In the genomic region with DNA sequence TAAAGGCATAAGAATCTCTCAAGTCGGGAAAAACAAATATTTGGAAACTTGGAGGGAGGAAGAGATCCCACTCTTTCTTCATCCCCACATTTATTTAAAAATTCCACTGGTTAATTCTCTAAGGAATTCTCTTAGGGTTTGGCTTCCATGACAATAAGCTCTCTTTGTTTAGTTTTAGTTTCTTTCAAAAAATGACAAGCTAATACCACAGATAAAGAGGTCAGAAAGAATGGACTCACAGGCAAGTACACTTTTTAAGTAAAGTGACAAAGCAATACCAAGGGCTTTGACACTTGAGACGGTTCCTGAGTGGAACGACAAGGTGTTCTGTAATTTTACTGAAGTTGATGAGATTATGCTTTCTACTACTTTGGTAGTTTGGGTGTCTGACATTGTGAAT, we compare ENCODE assay signal across 8 cellular contexts.
"Had no signal": no experiment of that assay in that cellular context is flagged by ENCODE, and none has a peak within 500 bp of the region (broad histone marks: within the 10 kb centered on the region; RNA-seq: fewer than 3 reads in every experiment).

No MANE protein-coding gene starts in this region.

- H3K4me2 ChIP-seq: GM23338 had no signal

- H3K4me3 Mint-ChIP-seq: GM23338, H9, HFFc6 had no signal

- H3K9ac ChIP-seq: GM23248 had no signal

- H3K27ac ChIP-seq: GM23248 had no signal

- DNase-seq: GM23248, GOT3, H7, H9, HCEC 1CT, HFFc6 had no signal

- H3K9me3 Mint-ChIP-seq: H9 had no signal

- H3K27ac Mint-ChIP-seq: GM23338, H9, HFFc6 had no signal

- H2AFZ ChIP-seq: GM23248, GM23338 had no signal

- H3K4me1 Mint-ChIP-seq: GM23338 had no signal

- H3K4me3 ChIP-seq: GM23248, GM23338 had no signal

- ATAC-seq: GM23338, HCT116 had no signal
